Comparison of ENCODE assay signal across 8 cellular contexts in genomic region chr3:43638594-43639447, GRCh38.
DNase-seq lines count a peak whose midpoint lies in the region; TF ChIP-seq lines count a peak whose summit lies in the region.

No MANE protein-coding gene starts in this region.

- no peak overlapping the region for H3K4me3 ChIP-seq in HL-60 (replicated peaks; ENCODE audit: insufficient read depth, low read length)
- H3K4me3 ChIP-seq in WERI-Rb-1 (ENCODE audit: low read depth, low read length): no peak overlapping the region

- TF ChIP-seq CTCF in HL-60 (IDR thresholded peaks at IDR 0.05; ENCODE audit: insufficient read depth, low read length) (peak; percentile 12), WERI-Rb-1 (IDR thresholded peaks at IDR 0.05; ENCODE audit: low read depth, low read length) (peak; percentile 33)

- DNase-seq in DMS 273 (lab: John Stamatoyannopoulos, UW; ENCODE audit: unreplicated experiment) (peak; percentile 23), DMS 273 treated with DMSO at 0.1 percent for 48 hours (lab: John Stamatoyannopoulos, UW) (no peak), HL-60 (ENCODE audit: low read depth in 1 of 2, low spot score in 1 of 2) (peak in 1 of 2 experiments; percentile 71), WERI-Rb-1 (no peak), iPS-NIHi11 (ENCODE audit: low spot score) (peak; percentile 25), SKM-1 treated with dmso at 0.1 percent for 144 hours (lab: John Stamatoyannopoulos, UW; ENCODE audit: unreplicated experiment) (no peak), COR-L47 (lab: John Stamatoyannopoulos, UW) (no peak), ecto neural progenitor cell (ENCODE audit: low spot score) (no peak)

- H3K36me3 ChIP-seq in WERI-Rb-1: no peaks in the 10 kb centered on the region

- no peaks in the 10 kb centered on the region for H3K27me3 ChIP-seq in HL-60 (ENCODE audit: insufficient read depth, poor library complexity, severe bottlenecking)
- H3K27me3 ChIP-seq in WERI-Rb-1 (ENCODE audit: insufficient read depth, low read depth, severe bottlenecking): no peaks in the 10 kb centered on the region

- H3K27ac ChIP-seq in HL-60 (replicated peaks) (no peak overlapping the region), WERI-Rb-1 (no peak overlapping the region)

- H3K9me3 ChIP-seq in WERI-Rb-1 (ENCODE audit: severe bottlenecking): no peaks in the 10 kb centered on the region

Comparison
In these comparisons a context has a peak if more than half of its experiments do, and no peak if none do; other contexts are left out.
1. DNase-seq: peak in DMS 273 (single experiment) and iPS-NIHi11 (single experiment); none in DMS 273 treated with DMSO at 0.1 percent for 48 hours (single experiment), WERI-Rb-1 (single experiment), SKM-1 treated with dmso at 0.1 percent for 144 hours (single experiment), COR-L47 (single experiment) and ecto neural progenitor cell (single experiment).